11 cellular contexts compared by ENCODE assay signal in the genomic region with DNA sequence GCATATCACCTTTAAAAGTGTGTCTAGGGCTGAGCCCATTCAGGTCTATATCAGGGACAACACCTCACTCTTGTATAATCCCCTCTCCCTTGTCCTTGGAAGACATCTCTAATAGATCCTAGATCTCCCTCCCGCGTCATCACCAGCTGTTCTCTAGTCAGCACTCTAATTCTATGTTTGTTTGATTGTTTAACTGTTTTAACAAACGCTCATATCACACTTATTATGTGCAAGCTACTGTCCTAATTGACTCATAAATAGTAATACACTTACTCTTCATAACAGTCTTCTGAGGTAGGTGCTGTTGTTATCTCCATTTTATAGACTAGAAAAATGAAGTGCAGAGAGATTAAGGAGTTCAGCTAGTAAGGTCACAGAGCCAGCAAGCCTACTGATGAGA. TPM values are rescaled to one million over a fixed set of nuclear protein-coding genes. Genes with fewer than 3 reads are reported as not detected.
DNase-seq lines count a peak whose midpoint lies in the region; ATAC-seq and TF ChIP-seq lines count a peak whose summit lies in the region.
"Had no signal": no experiment of that assay in that cellular context is flagged by ENCODE, and none has a peak within 500 bp of the region (broad histone marks: within the 10 kb centered on the region; RNA-seq: fewer than 3 reads in every experiment).

No MANE protein-coding gene starts in this region.

- TF ChIP-seq CTCF in PC-9 (conservative IDR thresholded peaks at IDR 0.05) (no peak), Calu3 (IDR thresholded peaks at IDR 0.05; ENCODE audit: unreplicated experiment) (no peak)

- intact Hi-C loops in PC-9 (cut with micrococcal nuclease; ENCODE audit: unreplicated experiment) (no loop called here), Calu3 (cut with micrococcal nuclease; ENCODE audit: unreplicated experiment) (loop anchor here (5.0 kb wide), 2 partner anchors 160 to 270 kb away; no protein-coding TSS in a partner anchor)

- H3K27me3 Mint-ChIP-seq in activated CD4-positive, alpha-beta T cell treated with anti-CD3 and anti-CD28 coated beads, Interleukin-2, amount 10 ng/mL, durations not matched to agents 7 days and 5 days, result no peaks in the 10 kb centered on the region
- no peaks in the 10 kb centered on the region for H3K27me3 Mint-ChIP-seq in stimulated activated memory B cell treated with anti-CD40 and anti-IgM and Interleukin-4, amounts not matched to agents 10 μg/mL and 1 μg/mL and 100 μg/mL, for 72 hours
- no peaks in the 10 kb centered on the region for H3K27me3 Mint-ChIP-seq in Calu3 (ENCODE audit: unreplicated experiment)

- no peak overlapping the region for H3K4me2 ChIP-seq in PC-9

- H3K79me2 ChIP-seq in PC-9 (ENCODE audit: low read depth), result no peaks in the 10 kb centered on the region

- H4K20me1 ChIP-seq in PC-9 (ENCODE audit: insufficient read depth), result no peaks in the 10 kb centered on the region

- H3K27ac Mint-ChIP-seq in activated CD4-positive, alpha-beta T cell treated with anti-CD3 and anti-CD28 coated beads, Interleukin-2, amount 10 ng/mL, durations not matched to agents 7 days and 5 days, result peak overlapping the region; percentile 78
- peak overlapping the region; percentile 67 for H3K27ac Mint-ChIP-seq in stimulated activated memory B cell treated with anti-CD40 and anti-IgM and Interleukin-4, amounts not matched to agents 10 μg/mL and 1 μg/mL and 100 μg/mL, for 72 hours
- H3K27ac Mint-ChIP-seq in Calu3 (ENCODE audit: unreplicated experiment), result no peak overlapping the region

- no TSS peak for BruUV-seq in PC-9 (replicated peaks; lab: Mats Ljungman, UMichigan)
- no TSS peak for BruUV-seq in Calu3 (replicated peaks; lab: Mats Ljungman, UMichigan)

- H3K9me3 ChIP-seq in PC-9 (ENCODE audit: insufficient read depth, low read depth), result no peaks in the 10 kb centered on the region
- H3K9me3 ChIP-seq: gastroesophageal sphincter, thoracic aorta had no signal

- no peaks in the 10 kb centered on the region for H3K27me3 ChIP-seq in PC-9 (ENCODE audit: insufficient read depth, low read depth)
- H3K27me3 ChIP-seq: gastroesophageal sphincter had no signal

- H3K36me3 Mint-ChIP-seq in activated CD4-positive, alpha-beta T cell treated with anti-CD3 and anti-CD28 coated beads, Interleukin-2, amount 10 ng/mL, durations not matched to agents 7 days and 5 days (ENCODE audit: low read depth), result peaks cover 15% of the 10 kb centered on the region
- H3K36me3 Mint-ChIP-seq in stimulated activated memory B cell treated with anti-CD40 and anti-IgM and Interleukin-4, amounts not matched to agents 10 μg/mL and 1 μg/mL and 100 μg/mL, for 72 hours, result peaks cover 6% of the 10 kb centered on the region
- no peaks in the 10 kb centered on the region for H3K36me3 Mint-ChIP-seq in Calu3 (ENCODE audit: insufficient read depth, unreplicated experiment)

- CTCF ChIA-PET in activated CD4-positive, alpha-beta T cell treated with anti-CD3 and anti-CD28 coated beads, Interleukin-2, amount 10 ng/mL, durations not matched to agents 7 days and 5 days (lab: Charles Lee), result interaction anchor here (0.5 to 3.1 kb wide), 34 partner anchors 8 to 921 kb away, joined by 3 to 42 read pairs (median 4); a partner anchor contains a TSS
- CTCF ChIA-PET in PC-9 (lab: Charles Lee) (interaction anchor here (0.9 kb wide), 1 partner anchor 9 kb away, joined by 3 read pairs; no protein-coding TSS in a partner anchor), Calu3 (lab: Charles Lee) (interaction anchor here (1.4 to 2.0 kb wide), 2 partner anchors 8 to 9 kb away, joined by 6 to 10 read pairs; no protein-coding TSS in a partner anchor)

- no peak overlapping the region for H3K4me3 Mint-ChIP-seq in activated CD4-positive, alpha-beta T cell treated with anti-CD3 and anti-CD28 coated beads, Interleukin-2, amount 10 ng/mL, durations not matched to agents 7 days and 5 days
- no peak overlapping the region for H3K4me3 Mint-ChIP-seq in stimulated activated memory B cell treated with anti-CD40 and anti-IgM and Interleukin-4, amounts not matched to agents 10 μg/mL and 1 μg/mL and 100 μg/mL, for 72 hours
- H3K4me3 Mint-ChIP-seq in Calu3 (ENCODE audit: low read depth, unreplicated experiment), result no peak overlapping the region

- no peak overlapping the region for H2AFZ ChIP-seq in PC-9

- no peaks in the 10 kb centered on the region for H3K4me1 ChIP-seq in PC-9 (replicated peaks; ENCODE audit: insufficient read depth)
- H3K4me1 ChIP-seq: gastroesophageal sphincter had no signal

- H3F3A ChIP-seq in PC-9 (ENCODE audit: insufficient read depth, low read depth), result no peaks in the 10 kb centered on the region

- peak; percentile 32 for ATAC-seq in HG02642 (IDR thresholded peaks at IDR 0.05; ENCODE audit: poor library complexity, unreplicated experiment)
- ATAC-seq in stimulated activated memory B cell treated with anti-CD40 and anti-IgM and Interleukin-4, amounts not matched to agents 10 μg/mL and 1 μg/mL and 100 μg/mL, for 72 hours, result peak; percentile 29

- no peaks in the 10 kb centered on the region for H3K9me2 ChIP-seq in PC-9 (ENCODE audit: insufficient read depth)

- no peaks in the 10 kb centered on the region for H3K36me3 ChIP-seq in PC-9 (ENCODE audit: low read depth)
- H3K36me3 ChIP-seq: gastroesophageal sphincter, thoracic aorta had no signal

- H3K9me3 Mint-ChIP-seq in activated CD4-positive, alpha-beta T cell treated with anti-CD3 and anti-CD28 coated beads, Interleukin-2, amount 10 ng/mL, durations not matched to agents 7 days and 5 days, result no peaks in the 10 kb centered on the region
- no peaks in the 10 kb centered on the region for H3K9me3 Mint-ChIP-seq in stimulated activated memory B cell treated with anti-CD40 and anti-IgM and Interleukin-4, amounts not matched to agents 10 μg/mL and 1 μg/mL and 100 μg/mL, for 72 hours
- H3K9me3 Mint-ChIP-seq in Calu3 (ENCODE audit: low read depth, unreplicated experiment), result no peaks in the 10 kb centered on the region

- H3K27ac ChIP-seq in PC-9, result no peak overlapping the region
- H3K27ac ChIP-seq: gastroesophageal sphincter, thoracic aorta had no signal

- POLR2A ChIA-PET in activated CD4-positive, alpha-beta T cell treated with anti-CD3 and anti-CD28 coated beads, Interleukin-2, amount 10 ng/mL, durations not matched to agents 7 days and 5 days (lab: Charles Lee), result interaction anchor here (0.6 to 1.3 kb wide), 2 partner anchors 25 to 110 kb away, joined by 4 read pairs; no protein-coding TSS in a partner anchor
- POLR2A ChIA-PET in PC-9 (lab: Charles Lee; ENCODE audit: unreplicated experiment), result no interaction called here

- H3K4me1 Mint-ChIP-seq in activated CD4-positive, alpha-beta T cell treated with anti-CD3 and anti-CD28 coated beads, Interleukin-2, amount 10 ng/mL, durations not matched to agents 7 days and 5 days, result peaks cover 53% of the 10 kb centered on the region
- peaks cover 13% of the 10 kb centered on the region for H3K4me1 Mint-ChIP-seq in stimulated activated memory B cell treated with anti-CD40 and anti-IgM and Interleukin-4, amounts not matched to agents 10 μg/mL and 1 μg/mL and 100 μg/mL, for 72 hours
- H3K4me1 Mint-ChIP-seq in Calu3 (ENCODE audit: low read depth, unreplicated experiment), result peaks cover 19% of the 10 kb centered on the region

- no peak for DNase-seq in activated CD4-positive, alpha-beta T cell treated with anti-CD3 and anti-CD28 coated beads, Interleukin-2, amount 10 ng/mL, durations not matched to agents 7 days and 5 days
- no peak for DNase-seq in activated CD4-positive, alpha-beta T cell treated with anti-CD3 and anti-CD28 coated beads, Interleukin-2, amount 50 U/mL, for 48 hours
- DNase-seq in NCI-H82 (lab: John Stamatoyannopoulos, UW) (peak; percentile 91), PC-9 (no peak), cerebellar cortex (ENCODE audit: low spot score) (no peak), Calu3 (no peak)

- H3K4me3 ChIP-seq in PC-9, result no peak overlapping the region
- H3K4me3 ChIP-seq: gastroesophageal sphincter, thoracic aorta had no signal

RNA-seq across cellular contexts. Expression of a gene that starts 1.6 kb away (rescaled TPM):
- 1 to 10 TPM; 2.7 to 3.5 TPM for total RNA-seq in activated CD4-positive, alpha-beta T cell treated with anti-CD3 and anti-CD28 coated beads, Interleukin-2, amount 10 ng/mL, durations not matched to agents 7 days and 5 days
- total RNA-seq in PC-9 (2021), result not detected in 2 replicates
- not detected in 2 replicates for total RNA-seq in Calu3 (2022)
- total RNA-seq: mucosa of gallbladder had no signal
